In genomic region chr22:26670459-26670858, GRCh38 we compare ENCODE assay signal across 15 cellular contexts. TPM values are rescaled to one million over a fixed set of nuclear protein-coding genes. Genes with fewer than 3 reads are reported as not detected.
DNase-seq lines count a peak whose midpoint lies in the region; ATAC-seq and TF ChIP-seq lines count a peak whose summit lies in the region.
"Had no signal": no experiment of that assay in that cellular context is flagged by ENCODE, and none has a peak within 500 bp of the region (broad histone marks: within the 10 kb centered on the region; RNA-seq: fewer than 3 reads in every experiment).

No MANE protein-coding gene starts in this region.

- no peak for TF ChIP-seq CTCF in RWPE2 (IDR thresholded peaks at IDR 0.05; ENCODE audit: poor library complexity, severe bottlenecking)

- H3K36me3 Mint-ChIP-seq in activated T-cell treated with anti-CD3 and anti-CD28 coated beads, Interleukin-2, amount 50 U/mL, for 4 hours (ENCODE audit: insufficient read depth), result no peaks in the 10 kb centered on the region
- H3K36me3 Mint-ChIP-seq in central memory CD8-positive, alpha-beta T cell (ENCODE audit: insufficient read depth), result peaks cover 38% of the 10 kb centered on the region
- H3K36me3 Mint-ChIP-seq in stimulated activated memory B cell treated with anti-CD40 and anti-IgM and Interleukin-4, amounts not matched to agents 10 μg/mL and 1 μg/mL and 100 μg/mL, for 72 hours, result no peaks in the 10 kb centered on the region

- H3K27me3 ChIP-seq in RWPE2 (ENCODE audit: insufficient read depth, poor library complexity, severe bottlenecking), result no peaks in the 10 kb centered on the region

- ATAC-seq in activated T-cell treated with anti-CD3 and anti-CD28 coated beads, Interleukin-2, amount 50 U/mL, for 4 hours, result no peak
- ATAC-seq in RWPE2 (ENCODE audit: low read depth) (no peak), esophagus mucosa (no peak), HG03432 (IDR thresholded peaks at IDR 0.05; ENCODE audit: unreplicated experiment) (no peak), HG03442 (IDR thresholded peaks at IDR 0.05; ENCODE audit: unreplicated experiment) (no peak)
- ATAC-seq in central memory CD8-positive, alpha-beta T cell (replicated peaks; ENCODE audit: extremely low read depth, poor library complexity, severe bottlenecking), result no peak
- ATAC-seq in stimulated activated memory B cell treated with anti-CD40 and anti-IgM and Interleukin-4, amounts not matched to agents 10 μg/mL and 1 μg/mL and 100 μg/mL, for 72 hours, result no peak
- ATAC-seq: left colon, psoas muscle had no signal

- H3K9me3 Mint-ChIP-seq in activated T-cell treated with anti-CD3 and anti-CD28 coated beads, Interleukin-2, amount 50 U/mL, for 4 hours, result no peaks in the 10 kb centered on the region
- no peaks in the 10 kb centered on the region for H3K9me3 Mint-ChIP-seq in central memory CD8-positive, alpha-beta T cell
- H3K9me3 Mint-ChIP-seq in stimulated activated memory B cell treated with anti-CD40 and anti-IgM and Interleukin-4, amounts not matched to agents 10 μg/mL and 1 μg/mL and 100 μg/mL, for 72 hours, result no peaks in the 10 kb centered on the region

- no peaks in the 10 kb centered on the region for H3K9me3 ChIP-seq in RWPE2 (ENCODE audit: severe bottlenecking)
- H3K9me3 ChIP-seq: psoas muscle, thoracic aorta had no signal

- H3K4me1 Mint-ChIP-seq in activated T-cell treated with anti-CD3 and anti-CD28 coated beads, Interleukin-2, amount 50 U/mL, for 4 hours (ENCODE audit: low read depth), result peaks cover 67% of the 10 kb centered on the region
- peaks cover 68% of the 10 kb centered on the region for H3K4me1 Mint-ChIP-seq in central memory CD8-positive, alpha-beta T cell
- H3K4me1 Mint-ChIP-seq in stimulated activated memory B cell treated with anti-CD40 and anti-IgM and Interleukin-4, amounts not matched to agents 10 μg/mL and 1 μg/mL and 100 μg/mL, for 72 hours, result peaks cover 91% of the 10 kb centered on the region

- DNase-seq in activated T-cell treated with anti-CD3 and anti-CD28 coated beads, Interleukin-2, amount 50 U/mL, for 4 hours, result no peak
- no peak for DNase-seq in activated T-cell treated with anti-CD3 and anti-CD28 coated beads, Interleukin-2, amount 50 U/mL, for 1 hour
- no peak for DNase-seq in RWPE2 (ENCODE audit: low spot score)
- DNase-seq in central memory CD8-positive, alpha-beta T cell (ENCODE audit: low spot score in 2 of 2), result no peak
- DNase-seq: GF-D8, left colon, NCI-H1930, NCI-H524, psoas muscle had no signal

- no peaks in the 10 kb centered on the region for H3K36me3 ChIP-seq in RWPE2 (ENCODE audit: low read depth)
- H3K36me3 ChIP-seq: thoracic aorta had no signal

- H3K27ac Mint-ChIP-seq in central memory CD8-positive, alpha-beta T cell (ENCODE audit: low read depth), result peak overlapping the region; percentile 99
- peak overlapping the region; percentile 92 for H3K27ac Mint-ChIP-seq in stimulated activated memory B cell treated with anti-CD40 and anti-IgM and Interleukin-4, amounts not matched to agents 10 μg/mL and 1 μg/mL and 100 μg/mL, for 72 hours

- H3K27ac ChIP-seq in RWPE2 (ENCODE audit: poor library complexity, severe bottlenecking), result peak overlapping the region; percentile 99
- H3K27ac ChIP-seq: psoas muscle, thoracic aorta had no signal

- no peaks in the 10 kb centered on the region for H3K27me3 Mint-ChIP-seq in activated T-cell treated with anti-CD3 and anti-CD28 coated beads, Interleukin-2, amount 50 U/mL, for 4 hours (ENCODE audit: low read depth)
- H3K27me3 Mint-ChIP-seq in central memory CD8-positive, alpha-beta T cell, result no peaks in the 10 kb centered on the region
- H3K27me3 Mint-ChIP-seq in stimulated activated memory B cell treated with anti-CD40 and anti-IgM and Interleukin-4, amounts not matched to agents 10 μg/mL and 1 μg/mL and 100 μg/mL, for 72 hours, result no peaks in the 10 kb centered on the region

- H3K4me3 Mint-ChIP-seq in activated T-cell treated with anti-CD3 and anti-CD28 coated beads, Interleukin-2, amount 50 U/mL, for 4 hours, result peak overlapping the region; percentile 1
- peak overlapping the region; percentile 95 for H3K4me3 Mint-ChIP-seq in central memory CD8-positive, alpha-beta T cell
- H3K4me3 Mint-ChIP-seq in stimulated activated memory B cell treated with anti-CD40 and anti-IgM and Interleukin-4, amounts not matched to agents 10 μg/mL and 1 μg/mL and 100 μg/mL, for 72 hours, result peak overlapping the region; percentile 58

- no peak overlapping the region for H3K4me3 ChIP-seq in RWPE2 (ENCODE audit: severe bottlenecking)
- H3K4me3 ChIP-seq: psoas muscle, thoracic aorta had no signal

- peaks cover 25% of the 10 kb centered on the region for H3K4me1 ChIP-seq in RWPE2 (ENCODE audit: insufficient read depth, poor library complexity, severe bottlenecking)

RNA-seq across cellular contexts. Expression of gene MIAT, which starts 13.1 kb away (rescaled TPM):
- total RNA-seq in activated T-cell treated with anti-CD3 and anti-CD28 coated beads, Interleukin-2, amount 50 U/mL, for 4 hours, result 10 to 100 TPM in 1 of 3 donors, 1 to 10 TPM in 2; 3.4 to 11.4 (median 9.8) TPM
- 1.1 TPM for total RNA-seq in esophagus mucosa

RNA-seq across cellular contexts. Expression of gene CRYBA4, which starts 48.7 kb away (rescaled TPM):
- not detected for total RNA-seq in activated T-cell treated with anti-CD3 and anti-CD28 coated beads, Interleukin-2, amount 50 U/mL, for 4 hours
- not detected for total RNA-seq in esophagus mucosa
- total RNA-seq: left colon, M059J, psoas muscle, thoracic aorta had no signal

RNA-seq across cellular contexts. Expression of gene CRYBB1, which starts 52.6 kb away (rescaled TPM):
- total RNA-seq in activated T-cell treated with anti-CD3 and anti-CD28 coated beads, Interleukin-2, amount 50 U/mL, for 4 hours, result not detected
- not detected for total RNA-seq in esophagus mucosa
- total RNA-seq: M059J had no signal

Comparison
In these comparisons a context has a peak if more than half of its experiments do, and no peak if none do; other contexts are left out.
1. H3K4me3 Mint-ChIP-seq: peak in every context shown above with its lines; median percentile 95 in central memory CD8-positive, alpha-beta T cell; 58 in stimulated activated memory B cell treated with anti-CD40 and anti-IgM and Interleukin-4, amounts not matched to agents 10 μg/mL and 1 μg/mL and 100 μg/mL, for 72 hours; 1 in activated T-cell treated with anti-CD3 and anti-CD28 coated beads, Interleukin-2, amount 50 U/mL, for 4 hours.